Comparison of ENCODE assay signal across 15 cellular contexts in genomic region chr15:69034352-69034751, GRCh38. TPM values are rescaled to one million over a fixed set of nuclear protein-coding genes. Genes with fewer than 3 reads are reported as not detected.
A peak's percentile ranks its signal among the peaks of the same experiment; 100 is the strongest.
DNase-seq lines count a peak whose midpoint lies in the region; ATAC-seq and TF ChIP-seq lines count a peak whose summit lies in the region.
"Had no signal": no experiment of that assay in that cellular context is flagged by ENCODE, and none has a peak within 500 bp of the region (broad histone marks: within the 10 kb centered on the region; RNA-seq: fewer than 3 reads in every experiment).

No MANE protein-coding gene starts in this region.

- H3K27me3 ChIP-seq in smooth muscle cell (ENCODE audit: low read depth), result no peaks in the 10 kb centered on the region
- H3K27me3 ChIP-seq: vagina had no signal

- H3K36me3 Mint-ChIP-seq in activated CD8-positive, alpha-beta T cell treated with anti-CD3 and anti-CD28 coated beads for 36 hours (ENCODE audit: low read depth), result no peaks in the 10 kb centered on the region
- H3K36me3 Mint-ChIP-seq in activated CD8-positive, alpha-beta T cell treated with anti-CD3 and anti-CD28 coated beads, Interleukin-2, amount 10 ng/mL, durations not matched to agents 7 days and 5 days (ENCODE audit: low read depth), result no peaks in the 10 kb centered on the region

- TF ChIP-seq CTCF in activated CD8-positive, alpha-beta T cell treated with anti-CD3 and anti-CD28 coated beads for 36 hours (IDR thresholded peaks at IDR 0.05), result no peak
- no peak for TF ChIP-seq CTCF in smooth muscle cell (IDR thresholded peaks at IDR 0.05; ENCODE audit: borderline replicate concordance, insufficient read depth, poor library complexity, severe bottlenecking)

- H3K79me2 ChIP-seq in smooth muscle cell (ENCODE audit: low read depth), result no peaks in the 10 kb centered on the region

- H3K4me1 Mint-ChIP-seq in activated CD8-positive, alpha-beta T cell treated with anti-CD3 and anti-CD28 coated beads for 36 hours (ENCODE audit: low read depth), result peaks cover 2% of the 10 kb centered on the region
- peaks cover 4% of the 10 kb centered on the region for H3K4me1 Mint-ChIP-seq in activated CD8-positive, alpha-beta T cell treated with anti-CD3 and anti-CD28 coated beads, Interleukin-2, amount 10 ng/mL, durations not matched to agents 7 days and 5 days (ENCODE audit: low read depth)

- no peak overlapping the region for H3K4me3 ChIP-seq in smooth muscle cell
- H3K4me3 ChIP-seq: vagina had no signal

- no peaks in the 10 kb centered on the region for H3K9me3 Mint-ChIP-seq in activated CD8-positive, alpha-beta T cell treated with anti-CD3 and anti-CD28 coated beads for 36 hours
- no peaks in the 10 kb centered on the region for H3K9me3 Mint-ChIP-seq in activated CD8-positive, alpha-beta T cell treated with anti-CD3 and anti-CD28 coated beads, Interleukin-2, amount 10 ng/mL, durations not matched to agents 7 days and 5 days (ENCODE audit: insufficient read depth)

- no peaks in the 10 kb centered on the region for H3K36me3 ChIP-seq in smooth muscle cell (ENCODE audit: low read depth)
- H3K36me3 ChIP-seq: vagina had no signal

- CTCF ChIA-PET in activated CD8-positive, alpha-beta T cell treated with anti-CD3 and anti-CD28 coated beads for 36 hours (lab: Charles Lee), result no interaction called here
- CTCF ChIA-PET in activated CD8-positive, alpha-beta T cell treated with anti-CD3 and anti-CD28 coated beads, Interleukin-2, amount 10 ng/mL, durations not matched to agents 7 days and 5 days (lab: Charles Lee), result interaction anchor here (0.8 kb wide), 1 partner anchor 109 kb away, joined by 3 read pairs; no protein-coding TSS in a partner anchor

- H3K9ac ChIP-seq in smooth muscle cell (ENCODE audit: low read depth), result no peak overlapping the region

- intact Hi-C loops in activated CD8-positive, alpha-beta T cell treated with anti-CD3 and anti-CD28 coated beads for 36 hours (cut with micrococcal nuclease), result no loop called here

- H3K9me3 ChIP-seq in smooth muscle cell (replicated peaks; ENCODE audit: low read depth), result no peaks in the 10 kb centered on the region
- H3K9me3 ChIP-seq: vagina had no signal

- peaks cover 15% of the 10 kb centered on the region for H3K27me3 Mint-ChIP-seq in activated CD8-positive, alpha-beta T cell treated with anti-CD3 and anti-CD28 coated beads for 36 hours
- peaks cover 16% of the 10 kb centered on the region for H3K27me3 Mint-ChIP-seq in activated CD8-positive, alpha-beta T cell treated with anti-CD3 and anti-CD28 coated beads, Interleukin-2, amount 10 ng/mL, durations not matched to agents 7 days and 5 days (ENCODE audit: low read depth)

- POLR2A ChIA-PET in activated CD8-positive, alpha-beta T cell treated with anti-CD3 and anti-CD28 coated beads for 36 hours (lab: Charles Lee), result interaction anchor here (1.0 kb wide), 1 partner anchor 10 kb away, joined by 3 read pairs; no protein-coding TSS in a partner anchor
- POLR2A ChIA-PET in activated CD8-positive, alpha-beta T cell treated with anti-CD3 and anti-CD28 coated beads, Interleukin-2, amount 10 ng/mL, durations not matched to agents 7 days and 5 days (lab: Charles Lee), result no interaction called here

- H2AFZ ChIP-seq in smooth muscle cell (ENCODE audit: low read depth), result no peak overlapping the region

- H4K20me1 ChIP-seq in smooth muscle cell (ENCODE audit: low read depth), result no peaks in the 10 kb centered on the region

- no peaks in the 10 kb centered on the region for H3F3A ChIP-seq in smooth muscle cell (ENCODE audit: low read depth)

- peaks cover 10% of the 10 kb centered on the region for H3K4me1 ChIP-seq in smooth muscle cell (ENCODE audit: low read depth)

- no peak overlapping the region for H3K27ac Mint-ChIP-seq in activated CD8-positive, alpha-beta T cell treated with anti-CD3 and anti-CD28 coated beads for 36 hours
- no peak overlapping the region for H3K27ac Mint-ChIP-seq in activated CD8-positive, alpha-beta T cell treated with anti-CD3 and anti-CD28 coated beads, Interleukin-2, amount 10 ng/mL, durations not matched to agents 7 days and 5 days
- H3K27ac Mint-ChIP-seq: B cell had no signal

- peak overlapping the region; percentile 81 for H3K27ac ChIP-seq in smooth muscle cell (ENCODE audit: low read depth)
- no peak overlapping the region for H3K27ac ChIP-seq in caudate nucleus (ENCODE audit: low read depth, low read length)
- H3K27ac ChIP-seq: vagina had no signal

- peak overlapping the region; percentile 38 for H3K4me2 ChIP-seq in smooth muscle cell

- no peak for DNase-seq in activated CD8-positive, alpha-beta T cell treated with anti-CD3 and anti-CD28 coated beads for 36 hours
- DNase-seq in activated CD8-positive, alpha-beta T cell treated with anti-CD3 and anti-CD28 coated beads, Interleukin-2, amount 10 ng/mL, durations not matched to agents 7 days and 5 days, result no peak
- peak; percentile 92 for DNase-seq in MV-4-11 (lab: John Stamatoyannopoulos, UW)
- DNase-seq in ecto neural progenitor cell (ENCODE audit: low spot score), result peak; percentile 6
- DNase-seq in smooth muscle cell (lab: John Stamatoyannopoulos, UW; ENCODE audit: unreplicated experiment), result no peak
- DNase-seq in caudate nucleus (lab: John Stamatoyannopoulos, UW), result no peak
- DNase-seq in NCI-H748 treated with DMSO at 0.1 percent for 48 hours (lab: John Stamatoyannopoulos, UW), result no peak
- DNase-seq: head of caudate nucleus, midbrain, T1000 had no signal

- H3K4me3 Mint-ChIP-seq in activated CD8-positive, alpha-beta T cell treated with anti-CD3 and anti-CD28 coated beads for 36 hours, result no peak overlapping the region
- no peak overlapping the region for H3K4me3 Mint-ChIP-seq in activated CD8-positive, alpha-beta T cell treated with anti-CD3 and anti-CD28 coated beads, Interleukin-2, amount 10 ng/mL, durations not matched to agents 7 days and 5 days
- H3K4me3 Mint-ChIP-seq: B cell had no signal

- ATAC-seq in activated CD8-positive, alpha-beta T cell treated with anti-CD3 and anti-CD28 coated beads for 36 hours, result peak; percentile 55
- no peak for ATAC-seq in activated CD8-positive, alpha-beta T cell treated with anti-CD3 and anti-CD28 coated beads, Interleukin-2, amount 10 ng/mL, durations not matched to agents 7 days and 5 days
- ATAC-seq in GM18909 (IDR thresholded peaks at IDR 0.05; ENCODE audit: poor library complexity, unreplicated experiment), result no peak
- ATAC-seq: sciatic nerve had no signal

- WGBS in smooth muscle cell (ENCODE audit: low lambda C conversion rate), result 10% methylated on average over 4 of the region's 4 CpGs

RNA-seq across cellular contexts. Expression of gene NOX5, which starts 19.9 kb away (rescaled TPM):
- total RNA-seq in activated CD8-positive, alpha-beta T cell treated with anti-CD3 and anti-CD28 coated beads for 36 hours, result not detected
- total RNA-seq in activated CD8-positive, alpha-beta T cell treated with anti-CD3 and anti-CD28 coated beads, Interleukin-2, amount 10 ng/mL, durations not matched to agents 7 days and 5 days, result not detected
- 0.04 and 0.22 TPM in 2 replicates for total RNA-seq in smooth muscle cell
- polyA plus RNA-seq in smooth muscle cell, result 0.16 and 0.50 TPM in 2 replicates
- total RNA-seq: chondrocyte had no signal

Comparison
In these comparisons a context has a peak if more than half of its experiments do, and no peak if none do; other contexts are left out.
1. DNase-seq: peak in MV-4-11 (single experiment) and ecto neural progenitor cell (single experiment); none in activated CD8-positive, alpha-beta T cell treated with anti-CD3 and anti-CD28 coated beads for 36 hours (single experiment), activated CD8-positive, alpha-beta T cell treated with anti-CD3 and anti-CD28 coated beads, Interleukin-2, amount 10 ng/mL, durations not matched to agents 7 days and 5 days (single experiment), smooth muscle cell (single experiment), caudate nucleus (0 of 61) and NCI-H748 treated with DMSO at 0.1 percent for 48 hours (single experiment).